Comparison of ENCODE assay signal across 1 cellular context in genomic region chr3:128400683-128401082, GRCh38.
TF ChIP-seq lines count a peak whose summit lies in the region.

No MANE protein-coding gene starts in this region.

TF ChIP-seq in WTC11, 78 proteins besides CTCF, POLR2A, EP300 and RAD21 (continued from another document):
- TF ChIP-seq ZNF425 (CRISPR knock-in tag; conservative IDR thresholded peaks at IDR 0.05) = no peak
- TF ChIP-seq ZNF219 (CRISPR knock-in tag; IDR thresholded peaks at IDR 0.05; ENCODE audit: borderline replicate concordance) = no peak
- no peak for TF ChIP-seq CREB1 (CRISPR knock-in tag; IDR thresholded peaks at IDR 0.05)
- TF ChIP-seq FOXJ3 (CRISPR knock-in tag; IDR thresholded peaks at IDR 0.05; ENCODE audit: borderline replicate concordance) = no peak
- TF ChIP-seq E2F1 (CRISPR knock-in tag; IDR thresholded peaks at IDR 0.05) = no peak
- no peak for TF ChIP-seq JUN (CRISPR knock-in tag; IDR thresholded peaks at IDR 0.05)
TF ChIP-seq in WTC11: peak in this region for 0.
